ENCODE assay signal across 28 cellular contexts in the genomic region with DNA sequence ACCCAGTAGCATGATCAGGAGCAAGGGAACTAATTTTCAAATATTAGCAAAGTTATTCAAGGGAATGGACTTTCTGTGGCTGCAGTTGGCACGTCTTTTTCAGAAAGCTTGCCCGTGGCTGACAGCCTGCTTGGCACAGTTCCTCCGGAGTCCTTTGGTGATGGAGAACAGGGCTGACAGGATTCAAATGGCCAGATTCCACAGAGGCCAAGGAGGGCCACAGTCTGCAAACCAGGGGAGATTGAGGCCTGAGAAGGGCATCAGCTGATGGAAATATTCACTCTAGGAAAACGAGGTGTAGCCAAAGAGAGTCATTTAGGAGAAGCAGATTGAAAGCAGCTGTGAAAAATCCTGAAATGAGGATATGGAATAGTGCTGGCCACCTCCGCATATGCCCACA.
"Had no signal": no experiment of that assay in that cellular context is flagged by ENCODE, and none has a peak within 500 bp of the region (broad histone marks: within the 10 kb centered on the region; RNA-seq: fewer than 3 reads in every experiment).

No MANE protein-coding gene starts in this region.

- H3K4me3 Mint-ChIP-seq: activated B cell treated with CpG ODN at 0.5 μM for 24 hours; activated CD4-positive, alpha-beta memory T cell treated with anti-CD3 and anti-CD28 coated beads, Interleukin-2, amount 10 ng/mL, durations not matched to agents 7 days and 5 days; activated naive CD8-positive, alpha-beta T cell treated with anti-CD3 and anti-CD28 coated beads, Interleukin-2, amount 50 U/mL, for 24 hours; effector memory CD8-positive, alpha-beta T cell; naive thymus-derived CD4-positive, alpha-beta T cell; neural crest cell; T-helper 1 cell treated with Interleukin-12 subunit alpha and Interleukin-12 subunit beta and Interleukin-4 antibody, amounts not matched to agents 30 μg/mL and 1 μg/mL, for 36 hours; type B pancreatic cell had no signal

- H3K36me3 Mint-ChIP-seq: naive thymus-derived CD4-positive, alpha-beta T cell had no signal

- H3K4me1 ChIP-seq: lower lobe of right lung, vagina had no signal

- H3K4me1 Mint-ChIP-seq: activated CD4-positive, alpha-beta memory T cell treated with anti-CD3 and anti-CD28 coated beads, Interleukin-2, amount 10 ng/mL, durations not matched to agents 7 days and 5 days; activated naive CD8-positive, alpha-beta T cell treated with anti-CD3 and anti-CD28 coated beads, Interleukin-2, amount 50 U/mL, for 24 hours; naive thymus-derived CD4-positive, alpha-beta T cell; neural crest cell had no signal

- H3K9me3 ChIP-seq: body of pancreas, gastroesophageal sphincter, lower lobe of right lung, mucosa of descending colon, thoracic aorta, vagina had no signal

- H3K27ac ChIP-seq: body of pancreas, cardiac muscle cell, gastroesophageal sphincter, heart left ventricle, lower lobe of right lung, thoracic aorta, vagina had no signal

- H3K36me3 ChIP-seq: cardiac muscle cell, gastroesophageal sphincter, heart left ventricle, lower lobe of right lung, thoracic aorta, vagina had no signal

- DNase-seq: activated B cell treated with CpG ODN at 0.5 μM for 24 hours; activated CD4-positive, alpha-beta memory T cell treated with anti-CD3 and anti-CD28 coated beads, Interleukin-2, amount 10 ng/mL, durations not matched to agents 7 days and 5 days; activated CD4-positive, alpha-beta T cell treated with anti-CD3 and anti-CD28 coated beads for 48 hours; activated gamma-delta T cell; activated naive CD4-positive, alpha-beta T cell treated with anti-CD3 and anti-CD28 coated beads, Interleukin-2, amount 50 U/mL, for 16 hours; activated naive CD8-positive, alpha-beta T cell treated with anti-CD3 and anti-CD28 coated beads, Interleukin-2, amount 50 U/mL, for 24 hours; activated T-cell treated with anti-CD3 and anti-CD28 coated beads for 4 hours; body of pancreas; effector memory CD8-positive, alpha-beta T cell; islet precursor cell; left cardiac atrium; lower lobe of right lung; mesendoderm; mucosa of descending colon; naive thymus-derived CD4-positive, alpha-beta T cell; occipital lobe; stimulated activated CD4-positive, alpha-beta T cell treated with anti-CD3 and anti-CD28 coated beads, Interleukin-2, amount 100 ng/mL, for 48 hours; stimulated activated CD8-positive, alpha-beta memory T cell treated with anti-CD3 and anti-CD28 coated beads, Interleukin-4, amount 100 ng/mL, for 48 hours; stimulated activated naive CD4-positive, alpha-beta T cell had no signal

- H3K9me3 Mint-ChIP-seq: activated CD4-positive, alpha-beta memory T cell treated with anti-CD3 and anti-CD28 coated beads, Interleukin-2, amount 10 ng/mL, durations not matched to agents 7 days and 5 days; activated naive CD8-positive, alpha-beta T cell treated with anti-CD3 and anti-CD28 coated beads, Interleukin-2, amount 50 U/mL, for 24 hours; effector memory CD8-positive, alpha-beta T cell; T-helper 1 cell treated with Interleukin-12 subunit alpha and Interleukin-12 subunit beta and Interleukin-4 antibody, amounts not matched to agents 30 μg/mL and 1 μg/mL, for 36 hours had no signal

- H3K4me3 ChIP-seq: body of pancreas, cardiac muscle cell, gastroesophageal sphincter, heart left ventricle, lower lobe of right lung, mucosa of descending colon, thoracic aorta, vagina had no signal

- H3K27me3 ChIP-seq: body of pancreas, gastroesophageal sphincter, vagina had no signal

- H3K27ac Mint-ChIP-seq: activated B cell treated with CpG ODN at 0.5 μM for 24 hours; activated CD4-positive, alpha-beta memory T cell treated with anti-CD3 and anti-CD28 coated beads, Interleukin-2, amount 10 ng/mL, durations not matched to agents 7 days and 5 days; activated naive CD8-positive, alpha-beta T cell treated with anti-CD3 and anti-CD28 coated beads, Interleukin-2, amount 50 U/mL, for 24 hours; effector memory CD8-positive, alpha-beta T cell; naive thymus-derived CD4-positive, alpha-beta T cell; T-helper 1 cell treated with Interleukin-12 subunit alpha and Interleukin-12 subunit beta and Interleukin-4 antibody, amounts not matched to agents 30 μg/mL and 1 μg/mL, for 36 hours; type B pancreatic cell had no signal

- ATAC-seq: activated naive CD8-positive, alpha-beta T cell treated with anti-CD3 and anti-CD28 coated beads, Interleukin-2, amount 50 U/mL, for 24 hours; body of pancreas; effector memory CD8-positive, alpha-beta T cell; esophagus mucosa; gastroesophageal sphincter; lower lobe of right lung; mucosa of descending colon; naive thymus-derived CD4-positive, alpha-beta T cell had no signal

- H3K27me3 Mint-ChIP-seq: activated B cell treated with CpG ODN at 0.5 μM for 24 hours; activated CD4-positive, alpha-beta memory T cell treated with anti-CD3 and anti-CD28 coated beads, Interleukin-2, amount 10 ng/mL, durations not matched to agents 7 days and 5 days had no signal
